11 cellular contexts compared by ENCODE assay signal in the genomic region with DNA sequence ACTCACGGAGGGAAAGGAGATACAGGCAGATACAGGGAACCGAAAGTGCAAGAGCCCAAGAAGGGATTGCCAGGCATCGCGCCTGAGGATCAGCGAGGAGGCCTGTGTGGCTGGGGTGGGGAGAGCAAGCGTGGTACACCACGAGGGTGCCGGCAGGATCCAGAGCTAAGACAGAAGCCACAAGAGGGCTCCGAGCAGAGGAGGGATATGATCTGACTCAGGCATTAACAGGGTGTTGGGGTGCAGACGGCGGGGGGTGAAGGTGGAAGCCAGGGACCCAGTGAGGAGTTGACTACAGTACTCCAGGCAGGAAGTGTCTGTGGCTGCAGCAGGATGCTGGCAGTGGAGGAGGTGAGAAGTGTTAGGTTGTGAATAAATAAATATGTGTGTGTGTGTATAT. TPM values are rescaled to one million over a fixed set of nuclear protein-coding genes. Genes with fewer than 3 reads are reported as not detected.
DNase-seq lines count a peak whose midpoint lies in the region; ATAC-seq lines count a peak whose summit lies in the region.
"Had no signal": no experiment of that assay in that cellular context is flagged by ENCODE, and none has a peak within 500 bp of the region (broad histone marks: within the 10 kb centered on the region; RNA-seq: fewer than 3 reads in every experiment).

No MANE protein-coding gene starts in this region.

- CTCF ChIA-PET in activated CD4-positive, alpha-beta memory T cell treated with anti-CD3 and anti-CD28 coated beads for 36 hours (lab: Charles Lee): interaction anchor here (0.7 kb wide), 1 partner anchor 9 kb away, joined by 5 read pairs; a partner anchor contains a TSS

- intact Hi-C loops in activated CD4-positive, alpha-beta memory T cell treated with anti-CD3 and anti-CD28 coated beads for 36 hours (cut with micrococcal nuclease): no loop called here

- peaks cover 21% of the 10 kb centered on the region for H3K4me1 Mint-ChIP-seq in activated CD4-positive, alpha-beta memory T cell treated with anti-CD3 and anti-CD28 coated beads for 36 hours (ENCODE audit: low read depth)
- H3K4me1 Mint-ChIP-seq in activated naive CD8-positive, alpha-beta T cell treated with anti-CD3 and anti-CD28 coated beads, Interleukin-2, amount 10 ng/mL, durations not matched to agents 7 days and 5 days: peaks cover 35% of the 10 kb centered on the region
- H3K4me1 Mint-ChIP-seq in stimulated activated naive B cell treated with anti-CD40 and anti-IgM and Interleukin-4, amounts not matched to agents 10 μg/mL and 1 μg/mL and 100 μg/mL, for 72 hours: peaks cover 21 to 33% of the 10 kb centered on the region in 2 donors

- peak overlapping the region; percentile 84 for H3K27ac Mint-ChIP-seq in activated CD4-positive, alpha-beta memory T cell treated with anti-CD3 and anti-CD28 coated beads for 36 hours
- H3K27ac Mint-ChIP-seq in activated naive CD8-positive, alpha-beta T cell treated with anti-CD3 and anti-CD28 coated beads, Interleukin-2, amount 10 ng/mL, durations not matched to agents 7 days and 5 days: peak overlapping the region; percentile 98
- peak overlapping the region; percentile 67 for H3K27ac Mint-ChIP-seq in stimulated activated naive B cell treated with anti-CD40 and anti-IgM and Interleukin-4, amounts not matched to agents 10 μg/mL and 1 μg/mL and 100 μg/mL, for 72 hours

- no peaks in the 10 kb centered on the region for H3K9me3 Mint-ChIP-seq in activated CD4-positive, alpha-beta memory T cell treated with anti-CD3 and anti-CD28 coated beads for 36 hours
- H3K9me3 Mint-ChIP-seq in activated naive CD8-positive, alpha-beta T cell treated with anti-CD3 and anti-CD28 coated beads, Interleukin-2, amount 10 ng/mL, durations not matched to agents 7 days and 5 days: no peaks in the 10 kb centered on the region
- H3K9me3 Mint-ChIP-seq in stimulated activated naive B cell treated with anti-CD40 and anti-IgM and Interleukin-4, amounts not matched to agents 10 μg/mL and 1 μg/mL and 100 μg/mL, for 72 hours: peaks cover 2 to 4% of the 10 kb centered on the region in 2 donors

- peaks cover 24% of the 10 kb centered on the region for H3K36me3 Mint-ChIP-seq in activated CD4-positive, alpha-beta memory T cell treated with anti-CD3 and anti-CD28 coated beads for 36 hours
- H3K36me3 Mint-ChIP-seq in activated naive CD8-positive, alpha-beta T cell treated with anti-CD3 and anti-CD28 coated beads, Interleukin-2, amount 10 ng/mL, durations not matched to agents 7 days and 5 days: peaks cover 7% of the 10 kb centered on the region
- peaks cover 25 to 52% of the 10 kb centered on the region in 2 donors for H3K36me3 Mint-ChIP-seq in stimulated activated naive B cell treated with anti-CD40 and anti-IgM and Interleukin-4, amounts not matched to agents 10 μg/mL and 1 μg/mL and 100 μg/mL, for 72 hours

- DNase-seq in SIG-M5 treated with dmso at 0.1 percent for 504 hours (lab: John Stamatoyannopoulos, UW; ENCODE audit: unreplicated experiment): peak; percentile 61
- DNase-seq in SIG-M5 (lab: John Stamatoyannopoulos, UW): no peak
- DNase-seq in activated CD4-positive, alpha-beta memory T cell treated with anti-CD3 and anti-CD28 coated beads for 36 hours: peak; percentile 68
- DNase-seq in activated naive CD8-positive, alpha-beta T cell treated with anti-CD3 and anti-CD28 coated beads, Interleukin-2, amount 10 ng/mL, durations not matched to agents 7 days and 5 days: peak; percentile 66
- no peak for DNase-seq in stimulated activated naive B cell treated with anti-CD40 and anti-IgM and Interleukin-4, amounts not matched to agents 10 μg/mL and 1 μg/mL and 100 μg/mL, for 72 hours
- DNase-seq in superior temporal gyrus (ENCODE audit: extremely low spot score): no peak
- DNase-seq in COR-L47 (lab: John Stamatoyannopoulos, UW): no peak
- DNase-seq: NCI-H2227 treated with DMSO at 0.1 percent for 48 hours, SJCRH30, thyroid gland had no signal

- POLR2A ChIA-PET in activated CD4-positive, alpha-beta memory T cell treated with anti-CD3 and anti-CD28 coated beads for 36 hours (lab: Charles Lee): interaction anchor here (0.7 to 2.3 kb wide), 2 partner anchors 8 to 91 kb away, joined by 3 to 7 read pairs; a partner anchor contains a TSS
- POLR2A ChIA-PET in activated naive CD8-positive, alpha-beta T cell treated with anti-CD3 and anti-CD28 coated beads, Interleukin-2, amount 10 ng/mL, durations not matched to agents 7 days and 5 days (lab: Charles Lee): interaction anchor here (0.6 to 1.0 kb wide), 4 partner anchors 9 to 398 kb away, joined by 3 to 6 read pairs (median 3); no protein-coding TSS in a partner anchor

- H3K27me3 Mint-ChIP-seq in activated CD4-positive, alpha-beta memory T cell treated with anti-CD3 and anti-CD28 coated beads for 36 hours: no peaks in the 10 kb centered on the region
- no peaks in the 10 kb centered on the region for H3K27me3 Mint-ChIP-seq in activated naive CD8-positive, alpha-beta T cell treated with anti-CD3 and anti-CD28 coated beads, Interleukin-2, amount 10 ng/mL, durations not matched to agents 7 days and 5 days
- H3K27me3 Mint-ChIP-seq in stimulated activated naive B cell treated with anti-CD40 and anti-IgM and Interleukin-4, amounts not matched to agents 10 μg/mL and 1 μg/mL and 100 μg/mL, for 72 hours: no peaks in the 10 kb centered on the region

- peak; percentile 86 for ATAC-seq in activated naive CD8-positive, alpha-beta T cell treated with anti-CD3 and anti-CD28 coated beads, Interleukin-2, amount 10 ng/mL, durations not matched to agents 7 days and 5 days (ENCODE audit: low read depth)
- ATAC-seq in stimulated activated naive B cell treated with anti-CD40 and anti-IgM and Interleukin-4, amounts not matched to agents 10 μg/mL and 1 μg/mL and 100 μg/mL, for 72 hours (replicated peaks): no peak
- no peak for ATAC-seq in GM21786 (IDR thresholded peaks at IDR 0.05; ENCODE audit: unreplicated experiment)

- H3K4me3 Mint-ChIP-seq in activated CD4-positive, alpha-beta memory T cell treated with anti-CD3 and anti-CD28 coated beads for 36 hours: no peak overlapping the region
- peak overlapping the region; percentile 83 for H3K4me3 Mint-ChIP-seq in activated naive CD8-positive, alpha-beta T cell treated with anti-CD3 and anti-CD28 coated beads, Interleukin-2, amount 10 ng/mL, durations not matched to agents 7 days and 5 days
- H3K4me3 Mint-ChIP-seq in stimulated activated naive B cell treated with anti-CD40 and anti-IgM and Interleukin-4, amounts not matched to agents 10 μg/mL and 1 μg/mL and 100 μg/mL, for 72 hours: peak overlapping the region; percentile 47 to 49

RNA-seq across cellular contexts. Expression of a gene that starts 5.4 kb away (rescaled TPM):
- 10 to 100 TPM; 12.7 to 13.1 TPM for total RNA-seq in activated CD4-positive, alpha-beta memory T cell treated with anti-CD3 and anti-CD28 coated beads for 36 hours
- 10 to 100 TPM; 29.5 to 31.9 TPM for total RNA-seq in activated naive CD8-positive, alpha-beta T cell treated with anti-CD3 and anti-CD28 coated beads, Interleukin-2, amount 10 ng/mL, durations not matched to agents 7 days and 5 days

RNA-seq across cellular contexts. Expression of a gene that starts 8.5 kb away (rescaled TPM):
- 10 to 100 TPM; 29.8 to 30.1 TPM for total RNA-seq in activated CD4-positive, alpha-beta memory T cell treated with anti-CD3 and anti-CD28 coated beads for 36 hours
- total RNA-seq in activated naive CD8-positive, alpha-beta T cell treated with anti-CD3 and anti-CD28 coated beads, Interleukin-2, amount 10 ng/mL, durations not matched to agents 7 days and 5 days: 10 to 100 TPM; 24.8 to 26.2 TPM

RNA-seq across cellular contexts. Expression of a gene that starts 11.3 kb away (rescaled TPM):
- total RNA-seq in activated CD4-positive, alpha-beta memory T cell treated with anti-CD3 and anti-CD28 coated beads for 36 hours: 1 to 10 TPM; 3.2 to 3.6 TPM
- 1 to 10 TPM; 4.8 TPM for total RNA-seq in activated naive CD8-positive, alpha-beta T cell treated with anti-CD3 and anti-CD28 coated beads, Interleukin-2, amount 10 ng/mL, durations not matched to agents 7 days and 5 days
- total RNA-seq: SJCRH30 had no signal

RNA-seq across cellular contexts. Expression of a gene that starts 48.7 kb away (rescaled TPM):
- total RNA-seq in activated CD4-positive, alpha-beta memory T cell treated with anti-CD3 and anti-CD28 coated beads for 36 hours: 10 to 100 TPM; 89.6 to 98.4 TPM
- 100 to 1,000 TPM; 128 to 129 TPM for total RNA-seq in activated naive CD8-positive, alpha-beta T cell treated with anti-CD3 and anti-CD28 coated beads, Interleukin-2, amount 10 ng/mL, durations not matched to agents 7 days and 5 days

Comparison
In these comparisons a context has a peak if more than half of its experiments do, and no peak if none do; other contexts are left out.
1. DNase-seq: peak in SIG-M5 treated with dmso at 0.1 percent for 504 hours (single experiment), activated CD4-positive, alpha-beta memory T cell treated with anti-CD3 and anti-CD28 coated beads for 36 hours (single experiment) and activated naive CD8-positive, alpha-beta T cell treated with anti-CD3 and anti-CD28 coated beads, Interleukin-2, amount 10 ng/mL, durations not matched to agents 7 days and 5 days (single experiment); none in SIG-M5 (single experiment), stimulated activated naive B cell treated with anti-CD40 and anti-IgM and Interleukin-4, amounts not matched to agents 10 μg/mL and 1 μg/mL and 100 μg/mL, for 72 hours (single experiment), superior temporal gyrus (single experiment) and COR-L47 (single experiment).
2. Peak in every context shown above with its lines, with median percentiles within 50 percentile points of each other: H3K27ac Mint-ChIP-seq.